8 cellular contexts compared by ENCODE assay signal in genomic region chr5:65623482-65623881, GRCh38. TPM values are rescaled to one million over a fixed set of nuclear protein-coding genes. Genes with fewer than 3 reads are reported as not detected.
DNase-seq lines count a peak whose midpoint lies in the region; ATAC-seq, FAIRE-seq and TF ChIP-seq lines count a peak whose summit lies in the region.

No MANE protein-coding gene starts in this region.

- CTCF ChIA-PET in A549 (lab: Yijun Ruan, JAX): no interaction called here
- CTCF ChIA-PET in HEK293T (lab: Yijun Ruan, JAX): interaction anchor here (0.7 kb wide), 1 partner anchor 791 kb away, joined by 3 read pairs; no protein-coding TSS in a partner anchor

- TF ChIP-seq CTCF in A549 (IDR thresholded peaks at IDR 0.05) (no peak), brain (conservative IDR thresholded peaks at IDR 0.05) (no peak), mesothelial cell of epicardium (IDR thresholded peaks at IDR 0.05; ENCODE audit: unreplicated experiment) (no peak)

- ATAC-seq in A549 (no peak), HG03108 (IDR thresholded peaks at IDR 0.05; ENCODE audit: unreplicated experiment) (no peak), GM19023 (IDR thresholded peaks at IDR 0.05; ENCODE audit: unreplicated experiment) (no peak)

- no peak for TF ChIP-seq RAD21 in A549 (conservative IDR thresholded peaks at IDR 0.05 in 1 of 2, IDR thresholded peaks at IDR 0.05 in 1 of 2)

- no peak for DNase-seq in A549 (ENCODE audit: low read depth in 1 of 2, low spot score in 1 of 2)
- no peak for DNase-seq in mesothelial cell of epicardium (ENCODE audit: low spot score in 2 of 2, unreplicated experiment in 2 of 2)
- no peak for DNase-seq in HEK293T (ENCODE audit: extremely low spot score)
- DNase-seq in NOMO-1 treated with dmso at 0.1 percent for 144 hours (lab: John Stamatoyannopoulos, UW; ENCODE audit: unreplicated experiment): no peak

- H3K4me3 Mint-ChIP-seq in brain: peak overlapping the region; percentile 97 to 100 (median 99)
- H3K4me3 Mint-ChIP-seq in mesothelial cell of epicardium: peak overlapping the region; percentile 94

- H3K27ac ChIP-seq in A549 (peak overlapping the region; percentile 87 to 90), HUES48 (ENCODE audit: low read depth, low read length) (no peak overlapping the region)

- peak overlapping the region; percentile 99 to 100 (median 100) for H3K27ac Mint-ChIP-seq in brain
- peak overlapping the region; percentile 99 for H3K27ac Mint-ChIP-seq in mesothelial cell of epicardium

- no peaks in the 10 kb centered on the region for H3K36me3 ChIP-seq in HUES48 (ENCODE audit: control insufficient read depth, insufficient read depth, low read length)

- H3K4me3 ChIP-seq in A549 (peak overlapping the region; percentile 72), HUES48 (ENCODE audit: low read depth, low read length) (peak overlapping the region; percentile 100)

- H3K36me3 Mint-ChIP-seq in brain (peaks cover 10% of the 10 kb centered on the region), mesothelial cell of epicardium (no peaks in the 10 kb centered on the region)

- H3K9me3 ChIP-seq in A549 (no peaks in the 10 kb centered on the region), HUES48 (ENCODE audit: control insufficient read depth, insufficient read depth, low read length) (no peaks in the 10 kb centered on the region)

- POLR2A ChIA-PET in A549 (lab: Yijun Ruan, JAX): interaction anchor here (0.9 to 1.0 kb wide), 2 partner anchors 61 to 99 kb away, joined by 4 to 5 read pairs; partner anchors contain the start of genes CENPK, NLN, PPWD1 and SGTB
- POLR2A ChIA-PET in HEK293T (lab: Yijun Ruan, JAX): interaction anchor here (0.6 to 1.6 kb wide), 7 partner anchors 12 to 61 kb away, joined by 3 to 6 read pairs (median 3); partner anchors contain the start of genes CENPK and PPWD1

- H3K4me2 ChIP-seq in A549: peak overlapping the region; percentile 82

- WGBS in A549 (ENCODE audit: missing lambda C conversion rate): 2% methylated on average over 9 of the region's 9 CpGs

- H3K4me1 ChIP-seq in A549 (peaks cover 15% of the 10 kb centered on the region; the same call in 2 of the 3 replicates), HUES48 (ENCODE audit: control insufficient read depth, insufficient read depth, low read length) (peaks cover 8% of the 10 kb centered on the region; the same call in 1 of the 2 replicates)

- TF ChIP-seq POLR2A in A549 (IDR thresholded peaks at IDR 0.05; ENCODE audit: low read length): no peak

- H3K4me1 Mint-ChIP-seq in brain (peaks cover 68% of the 10 kb centered on the region), mesothelial cell of epicardium (peaks cover 31% of the 10 kb centered on the region)

- FAIRE-seq in A549 (lab: Jason Lieb, UNC): no peak

- H3K9ac ChIP-seq in HUES48 (ENCODE audit: low read depth, low read length): peak overlapping the region; percentile 83; the same call in 1 of the 2 replicates

- H3K27me3 ChIP-seq in HUES48 (ENCODE audit: control insufficient read depth, insufficient read depth, low read length): no peaks in the 10 kb centered on the region

- H3K27me3 Mint-ChIP-seq in brain (peaks cover 9% of the 10 kb centered on the region), mesothelial cell of epicardium (ENCODE audit: low read depth) (no peaks in the 10 kb centered on the region)

- no peak for TF ChIP-seq EP300 in A549 (IDR thresholded peaks at IDR 0.05)

- H3K9me3 Mint-ChIP-seq in brain (peaks cover 0 to 4% (median 0%) of the 10 kb centered on the region in 5 experiments), mesothelial cell of epicardium (no peaks in the 10 kb centered on the region)

TF ChIP-seq in A549, 52 proteins besides CTCF, POLR2A, EP300 and RAD21:
- no peak for TF ChIP-seq MYC (IDR thresholded peaks at IDR 0.05; ENCODE audit: borderline replicate concordance, low read length)
- TF ChIP-seq CBX2 (IDR thresholded peaks at IDR 0.05; ENCODE audit: borderline replicate concordance, low read depth): no peak
- TF ChIP-seq SMC3 (IDR thresholded peaks at IDR 0.05): no peak
- TF ChIP-seq JUN (IDR thresholded peaks at IDR 0.05): no peak
- no peak for TF ChIP-seq CBX8 (IDR thresholded peaks at IDR 0.05)
- no peak for TF ChIP-seq FOSB (CRISPR knock-in tag; IDR thresholded peaks at IDR 0.05)
- TF ChIP-seq EHMT2 (IDR thresholded peaks at IDR 0.05; ENCODE audit: low read depth): no peak
- TF ChIP-seq ZSCAN20 (CRISPR knock-in tag; IDR thresholded peaks at IDR 0.05): no peak
- TF ChIP-seq PHF8 (IDR thresholded peaks at IDR 0.05; ENCODE audit: borderline replicate concordance, low read depth): no peak
- no peak for TF ChIP-seq TP53 (CRISPR knock-in tag; IDR thresholded peaks at IDR 0.05)
- TF ChIP-seq KDM5A (IDR thresholded peaks at IDR 0.05): no peak
- no peak for TF ChIP-seq ZC3H11A (IDR thresholded peaks at IDR 0.05)
- no peak for TF ChIP-seq HEYL (CRISPR knock-in tag; IDR thresholded peaks at IDR 0.05)
- TF ChIP-seq BCL3 (IDR thresholded peaks at IDR 0.05): no peak

TF ChIP-seq in HEK293T, 16 proteins besides CTCF, POLR2A, EP300 and RAD21:
- TF ChIP-seq HDGF (IDR thresholded peaks at IDR 0.05; ENCODE audit: borderline replicate concordance) (no peak), NFRKB (IDR thresholded peaks at IDR 0.05) (no peak), FOXK2 (IDR thresholded peaks at IDR 0.05) (no peak), PKNOX1 (IDR thresholded peaks at IDR 0.05) (no peak), ARNT (IDR thresholded peaks at IDR 0.05) (no peak), SP1 (IDR thresholded peaks at IDR 0.05) (no peak), BHLHE40 (IDR thresholded peaks at IDR 0.05; ENCODE audit: borderline replicate concordance) (no peak), ELF4 (IDR thresholded peaks at IDR 0.05) (no peak), L3MBTL2 (conservative IDR thresholded peaks at IDR 0.05) (no peak)

RNA-seq across cellular contexts. Expression of gene TRIM23, which starts 0.7 kb away (rescaled TPM):
- polyA plus RNA-seq in A549 (2011; rRNA removed): 10.7 and 12.9 TPM in 2 replicates
- 3.0 TPM in 2 replicates for polyA plus RNA-seq in A549 (2012; cell fraction: cytosol; rRNA removed)
- polyA plus RNA-seq in A549 (2012; cell fraction: nucleus; rRNA removed): 1.6 and 3.0 TPM in 2 replicates
- polyA plus RNA-seq in A549 (2017; fragmentation: RNase III; extraction: RNeasy Plus Mini Kit Qiagen cat#74134 plus additional on column Dnase treatment): 8.5 to 11.7 TPM (median 10.3 TPM) in 3 replicates
- polyA minus RNA-seq in A549 (2011; rRNA and poly(A)+ RNA removed): 14.3 and 19.0 TPM in 2 replicates
- polyA plus RNA-seq in brain (ENCODE audit: insufficient read depth, low read depth, low replicate concordance): 5.4 TPM
- 18.1 to 20.4 TPM (median 18.9 TPM) in 3 replicates for total RNA-seq in mesothelial cell of epicardium

RNA-seq across cellular contexts. Expression of gene SHLD3, which starts 1.3 kb away (rescaled TPM):
- polyA plus RNA-seq in A549 (2011; rRNA removed) (4.5 and 5.0 TPM in 2 replicates), A549 (2017; fragmentation: RNase III; extraction: RNeasy Plus Mini Kit Qiagen cat#74134 plus additional on column Dnase treatment) (2.7 to 3.3 TPM (median 3.2 TPM) in 3 replicates), brain (ENCODE audit: insufficient read depth, low read depth, low replicate concordance) (0.59 TPM)
- 1.5 TPM in 2 replicates for polyA plus RNA-seq in A549 (2012; cell fraction: cytosol; rRNA removed)
- 0.59 and 0.89 TPM in 2 replicates for polyA plus RNA-seq in A549 (2012; cell fraction: nucleus; rRNA removed)
- polyA minus RNA-seq in A549 (2011; rRNA and poly(A)+ RNA removed): 1.4 and 1.6 TPM in 2 replicates
- total RNA-seq in mesothelial cell of epicardium: 3.5 to 4.0 TPM (median 3.7 TPM) in 3 replicates

RNA-seq across cellular contexts. Expression of gene TRAPPC13, which starts 1.3 kb away (rescaled TPM):
- polyA plus RNA-seq in A549 (2011; rRNA removed) (28.8 and 35.1 TPM in 2 replicates), A549 (2017; fragmentation: RNase III; extraction: RNeasy Plus Mini Kit Qiagen cat#74134 plus additional on column Dnase treatment) (17.2 to 18.6 TPM (median 18.5 TPM) in 3 replicates), brain (ENCODE audit: insufficient read depth, low read depth, low replicate concordance) (7.7 TPM)
- 5.9 and 6.5 TPM in 2 replicates for polyA plus RNA-seq in A549 (2012; cell fraction: cytosol; rRNA removed)
- polyA plus RNA-seq in A549 (2012; cell fraction: nucleus; rRNA removed): 5.2 and 6.5 TPM in 2 replicates
- 4.2 and 5.6 TPM in 2 replicates for polyA minus RNA-seq in A549 (2011; rRNA and poly(A)+ RNA removed)
- total RNA-seq in mesothelial cell of epicardium: 21.7 to 21.8 TPM (median 21.8 TPM) in 3 replicates
